1 cellular context compared by ENCODE assay signal in the genomic region with DNA sequence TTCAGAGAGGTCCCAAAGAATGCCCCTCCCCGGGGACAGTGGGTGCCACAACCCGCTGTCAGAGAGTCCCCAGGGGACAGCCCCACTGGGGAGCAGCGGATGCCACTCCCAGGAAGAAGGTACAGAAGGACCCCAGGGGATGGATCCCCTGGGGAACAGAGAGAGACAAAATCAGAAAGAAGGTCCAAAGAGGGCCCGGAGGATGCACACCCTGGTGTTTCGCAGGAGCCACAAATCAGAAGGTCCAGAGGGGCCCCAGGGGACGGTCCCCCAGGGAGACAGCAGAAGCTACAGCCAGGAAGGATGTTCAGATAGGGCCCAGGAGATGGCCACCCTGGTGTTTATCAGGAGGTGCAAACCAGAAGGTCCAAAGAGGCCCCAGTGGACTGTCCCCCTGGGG.
TF ChIP-seq lines count a peak whose summit lies in the region.

No MANE protein-coding gene starts in this region.

TF ChIP-seq in GM12878, 131 proteins besides CTCF, POLR2A, EP300 and RAD21 (continued from another document):
- TF ChIP-seq, protein P1, sequence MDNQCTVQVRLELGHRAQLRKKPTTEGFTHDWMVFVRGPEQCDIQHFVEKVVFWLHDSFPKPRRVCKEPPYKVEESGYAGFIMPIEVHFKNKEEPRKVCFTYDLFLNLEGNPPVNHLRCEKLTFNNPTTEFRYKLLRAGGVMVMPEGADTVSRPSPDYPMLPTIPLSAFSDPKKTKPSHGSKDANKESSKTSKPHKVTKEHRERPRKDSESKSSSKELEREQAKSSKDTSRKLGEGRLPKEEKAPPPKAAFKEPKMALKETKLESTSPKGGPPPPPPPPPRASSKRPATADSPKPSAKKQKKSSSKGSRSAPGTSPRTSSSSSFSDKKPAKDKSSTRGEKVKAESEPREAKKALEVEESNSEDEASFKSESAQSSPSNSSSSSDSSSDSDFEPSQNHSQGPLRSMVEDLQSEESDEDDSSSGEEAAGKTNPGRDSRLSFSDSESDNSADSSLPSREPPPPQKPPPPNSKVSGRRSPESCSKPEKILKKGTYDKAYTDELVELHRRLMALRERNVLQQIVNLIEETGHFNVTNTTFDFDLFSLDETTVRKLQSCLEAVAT (IDR thresholded peaks at IDR 0.05), result no peak
- TF ChIP-seq EED (IDR thresholded peaks at IDR 0.05; ENCODE audit: low read depth) (no peak), MEF2B (IDR thresholded peaks at IDR 0.05; ENCODE audit: partially characterized antibody, poor library complexity, severe bottlenecking) (peak; percentile 92), GATAD2B (conservative IDR thresholded peaks at IDR 0.05; ENCODE audit: low read depth) (0 out of 2 replicates have a peak, but pooled peaks have one; percentile 34), RB1 (IDR thresholded peaks at IDR 0.05; ENCODE audit: borderline replicate concordance) (peak; percentile 45; the same call in 1 of the 2 replicates), WRNIP1 (IDR thresholded peaks at IDR 0.05; ENCODE audit: borderline replicate concordance, low read depth, low read length) (no peak)
- TF ChIP-seq, protein P2, sequence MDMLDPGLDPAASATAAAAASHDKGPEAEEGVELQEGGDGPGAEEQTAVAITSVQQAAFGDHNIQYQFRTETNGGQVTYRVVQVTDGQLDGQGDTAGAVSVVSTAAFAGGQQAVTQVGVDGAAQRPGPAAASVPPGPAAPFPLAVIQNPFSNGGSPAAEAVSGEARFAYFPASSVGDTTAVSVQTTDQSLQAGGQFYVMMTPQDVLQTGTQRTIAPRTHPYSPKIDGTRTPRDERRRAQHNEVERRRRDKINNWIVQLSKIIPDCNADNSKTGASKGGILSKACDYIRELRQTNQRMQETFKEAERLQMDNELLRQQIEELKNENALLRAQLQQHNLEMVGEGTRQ (IDR thresholded peaks at IDR 0.05; ENCODE audit: borderline replicate concordance, low read depth, low read length), result no peak
- TF ChIP-seq, protein P3, sequence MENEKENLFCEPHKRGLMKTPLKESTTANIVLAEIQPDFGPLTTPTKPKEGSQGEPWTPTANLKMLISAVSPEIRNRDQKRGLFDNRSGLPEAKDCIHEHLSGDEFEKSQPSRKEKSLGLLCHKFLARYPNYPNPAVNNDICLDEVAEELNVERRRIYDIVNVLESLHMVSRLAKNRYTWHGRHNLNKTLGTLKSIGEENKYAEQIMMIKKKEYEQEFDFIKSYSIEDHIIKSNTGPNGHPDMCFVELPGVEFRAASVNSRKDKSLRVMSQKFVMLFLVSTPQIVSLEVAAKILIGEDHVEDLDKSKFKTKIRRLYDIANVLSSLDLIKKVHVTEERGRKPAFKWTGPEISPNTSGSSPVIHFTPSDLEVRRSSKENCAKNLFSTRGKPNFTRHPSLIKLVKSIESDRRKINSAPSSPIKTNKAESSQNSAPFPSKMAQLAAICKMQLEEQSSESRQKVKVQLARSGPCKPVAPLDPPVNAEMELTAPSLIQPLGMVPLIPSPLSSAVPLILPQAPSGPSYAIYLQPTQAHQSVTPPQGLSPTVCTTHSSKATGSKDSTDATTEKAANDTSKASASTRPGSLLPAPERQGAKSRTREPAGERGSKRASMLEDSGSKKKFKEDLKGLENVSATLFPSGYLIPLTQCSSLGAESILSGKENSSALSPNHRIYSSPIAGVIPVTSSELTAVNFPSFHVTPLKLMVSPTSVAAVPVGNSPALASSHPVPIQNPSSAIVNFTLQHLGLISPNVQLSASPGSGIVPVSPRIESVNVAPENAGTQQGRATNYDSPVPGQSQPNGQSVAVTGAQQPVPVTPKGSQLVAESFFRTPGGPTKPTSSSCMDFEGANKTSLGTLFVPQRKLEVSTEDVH (IDR thresholded peaks at IDR 0.05; ENCODE audit: low read depth, partially characterized antibody), result no peak
- TF ChIP-seq, protein P4, sequence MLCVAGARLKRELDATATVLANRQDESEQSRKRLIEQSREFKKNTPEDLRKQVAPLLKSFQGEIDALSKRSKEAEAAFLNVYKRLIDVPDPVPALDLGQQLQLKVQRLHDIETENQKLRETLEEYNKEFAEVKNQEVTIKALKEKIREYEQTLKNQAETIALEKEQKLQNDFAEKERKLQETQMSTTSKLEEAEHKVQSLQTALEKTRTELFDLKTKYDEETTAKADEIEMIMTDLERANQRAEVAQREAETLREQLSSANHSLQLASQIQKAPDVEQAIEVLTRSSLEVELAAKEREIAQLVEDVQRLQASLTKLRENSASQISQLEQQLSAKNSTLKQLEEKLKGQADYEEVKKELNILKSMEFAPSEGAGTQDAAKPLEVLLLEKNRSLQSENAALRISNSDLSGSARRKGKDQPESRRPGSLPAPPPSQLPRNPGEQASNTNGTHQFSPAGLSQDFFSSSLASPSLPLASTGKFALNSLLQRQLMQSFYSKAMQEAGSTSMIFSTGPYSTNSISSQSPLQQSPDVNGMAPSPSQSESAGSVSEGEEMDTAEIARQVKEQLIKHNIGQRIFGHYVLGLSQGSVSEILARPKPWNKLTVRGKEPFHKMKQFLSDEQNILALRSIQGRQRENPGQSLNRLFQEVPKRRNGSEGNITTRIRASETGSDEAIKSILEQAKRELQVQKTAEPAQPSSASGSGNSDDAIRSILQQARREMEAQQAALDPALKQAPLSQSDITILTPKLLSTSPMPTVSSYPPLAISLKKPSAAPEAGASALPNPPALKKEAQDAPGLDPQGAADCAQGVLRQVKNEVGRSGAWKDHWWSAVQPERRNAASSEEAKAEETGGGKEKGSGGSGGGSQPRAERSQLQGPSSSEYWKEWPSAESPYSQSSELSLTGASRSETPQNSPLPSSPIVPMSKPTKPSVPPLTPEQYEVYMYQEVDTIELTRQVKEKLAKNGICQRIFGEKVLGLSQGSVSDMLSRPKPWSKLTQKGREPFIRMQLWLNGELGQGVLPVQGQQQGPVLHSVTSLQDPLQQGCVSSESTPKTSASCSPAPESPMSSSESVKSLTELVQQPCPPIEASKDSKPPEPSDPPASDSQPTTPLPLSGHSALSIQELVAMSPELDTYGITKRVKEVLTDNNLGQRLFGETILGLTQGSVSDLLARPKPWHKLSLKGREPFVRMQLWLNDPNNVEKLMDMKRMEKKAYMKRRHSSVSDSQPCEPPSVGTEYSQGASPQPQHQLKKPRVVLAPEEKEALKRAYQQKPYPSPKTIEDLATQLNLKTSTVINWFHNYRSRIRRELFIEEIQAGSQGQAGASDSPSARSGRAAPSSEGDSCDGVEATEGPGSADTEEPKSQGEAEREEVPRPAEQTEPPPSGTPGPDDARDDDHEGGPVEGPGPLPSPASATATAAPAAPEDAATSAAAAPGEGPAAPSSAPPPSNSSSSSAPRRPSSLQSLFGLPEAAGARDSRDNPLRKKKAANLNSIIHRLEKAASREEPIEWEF (IDR thresholded peaks at IDR 0.05; ENCODE audit: insufficient replicate concordance, low read depth, low read length), result no peak
